Comparison of ENCODE assay signal across 1 cellular context in the genomic region with DNA sequence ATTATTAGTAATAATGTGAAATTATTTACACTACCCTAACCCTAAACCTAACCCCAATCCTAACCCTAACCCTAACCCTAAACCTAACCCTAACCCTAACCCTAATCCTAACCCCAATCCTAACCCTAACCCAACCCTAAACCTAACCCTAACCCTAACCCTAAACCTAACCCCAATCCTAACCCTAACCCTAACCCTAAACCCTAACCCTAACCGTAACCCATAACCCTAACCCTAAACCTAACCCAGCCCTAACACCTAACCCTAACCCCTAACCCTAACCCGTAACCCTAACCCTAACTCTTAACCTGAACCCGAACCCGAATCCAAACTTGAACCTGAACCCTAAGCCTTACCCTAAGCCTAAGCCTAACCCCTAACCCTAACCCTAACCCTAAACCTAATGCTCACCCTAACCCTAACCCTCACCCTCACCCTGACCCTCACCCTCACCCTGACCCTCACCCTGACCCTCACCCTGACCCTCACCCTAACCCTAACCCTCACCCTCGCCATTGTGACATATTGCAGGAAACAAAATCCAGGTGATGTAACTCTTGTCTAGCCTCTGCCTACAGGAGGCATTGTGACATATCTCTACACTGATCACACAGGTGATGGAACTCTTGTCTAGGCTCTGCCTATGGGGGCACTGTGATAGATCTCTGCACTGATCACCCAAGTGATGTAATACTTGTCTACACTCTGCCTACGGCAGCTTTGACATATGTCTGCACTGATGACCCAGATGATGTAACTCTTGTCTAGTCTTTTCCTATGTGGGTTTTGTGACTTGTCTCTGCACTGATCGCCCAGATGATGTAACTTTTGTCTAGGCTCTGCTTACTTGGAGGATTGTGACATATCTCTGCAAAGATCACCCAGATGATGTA.
TF ChIP-seq lines count a peak whose summit lies in the region.

No MANE protein-coding gene starts in this region.

TF ChIP-seq in K562, 482 proteins besides CTCF, POLR2A, EP300 and RAD21 (continued from another document):
- TF ChIP-seq CEBPG (CRISPR knock-in tag; IDR thresholded peaks at IDR 0.05): peak; percentile 86
- TF ChIP-seq CEBPG (tag; conservative IDR thresholded peaks at IDR 0.05 in 1 of 2, IDR thresholded peaks at IDR 0.05 in 1 of 2): peak; percentile 96 to 98
- peak in 1 of 2 experiments; percentile 57; a peak in 1 of 4 replicates for TF ChIP-seq TBL1XR1 (IDR thresholded peaks at IDR 0.05; ENCODE audit: low read length in 2 of 2)
